In genomic region chr15:85296615-85297402, GRCh38 we compare ENCODE assay signal across 8 cellular contexts.
DNase-seq lines count a peak whose midpoint lies in the region; ATAC-seq and TF ChIP-seq lines count a peak whose summit lies in the region.

No MANE protein-coding gene starts in this region.

- no peaks in the 10 kb centered on the region for H3K36me3 Mint-ChIP-seq in CD4-positive, alpha-beta T cell (ENCODE audit: low read depth)
- H3K36me3 Mint-ChIP-seq in activated CD8-positive, alpha-beta T cell treated with anti-CD3 and anti-CD28 coated beads for 36 hours (ENCODE audit: low read depth): no peaks in the 10 kb centered on the region
- peaks cover 3% of the 10 kb centered on the region for H3K36me3 Mint-ChIP-seq in effector memory CD8-positive, alpha-beta T cell (ENCODE audit: insufficient read depth)

- no peak overlapping the region for H3K27ac ChIP-seq in CD4-positive, alpha-beta T cell (ENCODE audit: low read depth, low read length)

- no peaks in the 10 kb centered on the region for H3K9me3 ChIP-seq in CD4-positive, alpha-beta T cell (ENCODE audit: control insufficient read depth, low read length)
- no peaks in the 10 kb centered on the region for H3K9me3 ChIP-seq in mucosa of descending colon

- H3K4me3 Mint-ChIP-seq in CD4-positive, alpha-beta T cell: peak overlapping the region; percentile 14
- peak overlapping the region; percentile 36 for H3K4me3 Mint-ChIP-seq in activated CD8-positive, alpha-beta T cell treated with anti-CD3 and anti-CD28 coated beads for 36 hours
- H3K4me3 Mint-ChIP-seq in effector memory CD8-positive, alpha-beta T cell: peak overlapping the region; percentile 37 to 39

- H3K4me3 ChIP-seq in mucosa of descending colon: no peak overlapping the region

- TF ChIP-seq CTCF in CD4-positive, alpha-beta T cell (IDR thresholded peaks at IDR 0.05): peak; percentile 74
- peak; percentile 88 for TF ChIP-seq CTCF in activated CD8-positive, alpha-beta T cell treated with anti-CD3 and anti-CD28 coated beads for 36 hours (IDR thresholded peaks at IDR 0.05)
- peak; percentile 55 for TF ChIP-seq CTCF in mucosa of descending colon (IDR thresholded peaks at IDR 0.05)

- H3K36me3 ChIP-seq in mucosa of descending colon (ENCODE audit: low read depth): no peaks in the 10 kb centered on the region

- no peaks in the 10 kb centered on the region for H3K9me3 Mint-ChIP-seq in CD4-positive, alpha-beta T cell
- H3K9me3 Mint-ChIP-seq in activated CD8-positive, alpha-beta T cell treated with anti-CD3 and anti-CD28 coated beads for 36 hours: no peaks in the 10 kb centered on the region
- no peaks in the 10 kb centered on the region for H3K9me3 Mint-ChIP-seq in effector memory CD8-positive, alpha-beta T cell

- POLR2A ChIA-PET in CD4-positive, alpha-beta T cell (lab: Charles Lee): interaction anchor here (0.6 to 1.6 kb wide), 6 partner anchors 20 to 120 kb away, joined by 3 to 13 read pairs (median 4); partner anchors contain the start of gene AKAP13
- POLR2A ChIA-PET in activated CD8-positive, alpha-beta T cell treated with anti-CD3 and anti-CD28 coated beads for 36 hours (lab: Charles Lee): interaction anchor here (0.7 to 1.1 kb wide), 3 partner anchors 34 to 328 kb away, joined by 3 read pairs; no protein-coding TSS in a partner anchor

- no peaks in the 10 kb centered on the region for H3K27me3 ChIP-seq in CD4-positive, alpha-beta T cell (ENCODE audit: control insufficient read depth, insufficient read depth, low read length)

- no peaks in the 10 kb centered on the region for H3K27me3 Mint-ChIP-seq in CD4-positive, alpha-beta T cell
- H3K27me3 Mint-ChIP-seq in activated CD8-positive, alpha-beta T cell treated with anti-CD3 and anti-CD28 coated beads for 36 hours: no peaks in the 10 kb centered on the region
- H3K27me3 Mint-ChIP-seq in effector memory CD8-positive, alpha-beta T cell: peaks cover 0 to 7% of the 10 kb centered on the region in 2 donors

- peak; percentile 44 to 69 (median 57) for DNase-seq in CD4-positive, alpha-beta T cell
- DNase-seq in NCI-H774 (lab: John Stamatoyannopoulos, UW) (peak; percentile 75), mucosa of descending colon (peak; percentile 49 to 92 (median 61))
- DNase-seq in activated CD8-positive, alpha-beta T cell treated with anti-CD3 and anti-CD28 coated beads for 36 hours: peak; percentile 82
- DNase-seq in effector memory CD8-positive, alpha-beta T cell: peak; percentile 65 to 77 (median 68)
- peak; percentile 43 for DNase-seq in stimulated activated CD8-positive, alpha-beta memory T cell treated with anti-CD3 and anti-CD28 coated beads, Interleukin-4, amount 100 ng/mL, for 24 hours (ENCODE audit: low read depth)

- no peak overlapping the region for H3K27ac Mint-ChIP-seq in CD4-positive, alpha-beta T cell
- H3K27ac Mint-ChIP-seq in activated CD8-positive, alpha-beta T cell treated with anti-CD3 and anti-CD28 coated beads for 36 hours: no peak overlapping the region
- peak overlapping the region in 1 of 2 donors; percentile 4 for H3K27ac Mint-ChIP-seq in effector memory CD8-positive, alpha-beta T cell

- ATAC-seq in CD4-positive, alpha-beta T cell (ENCODE audit: poor library complexity): peak; percentile 99
- peak; percentile 79 for ATAC-seq in GM19328 (IDR thresholded peaks at IDR 0.05; ENCODE audit: unreplicated experiment)
- peak; percentile 85 for ATAC-seq in HG03457 (IDR thresholded peaks at IDR 0.05; ENCODE audit: unreplicated experiment)
- ATAC-seq in activated CD8-positive, alpha-beta T cell treated with anti-CD3 and anti-CD28 coated beads for 36 hours: peak; percentile 100
- ATAC-seq in effector memory CD8-positive, alpha-beta T cell (replicated peaks): peak; percentile 99
- peak; percentile 99 for ATAC-seq in mucosa of descending colon

- intact Hi-C loops in CD4-positive, alpha-beta T cell (cut with DNase I, micrococcal nuclease): loop anchor here (1.0 to 10.0 kb wide), 7 partner anchors 32 to 545 kb away; no protein-coding TSS in a partner anchor
- intact Hi-C loops in activated CD8-positive, alpha-beta T cell treated with anti-CD3 and anti-CD28 coated beads for 36 hours (cut with micrococcal nuclease): loop anchor here (1.0 to 10.0 kb wide), 2 partner anchors 117 to 208 kb away; no protein-coding TSS in a partner anchor
- intact Hi-C loops in mucosa of descending colon (cut with DNase I, micrococcal nuclease): no loop called here

- H3K4me1 ChIP-seq in mucosa of descending colon (ENCODE audit: low read depth): no peaks in the 10 kb centered on the region

- H3K4me1 Mint-ChIP-seq in CD4-positive, alpha-beta T cell (ENCODE audit: low read depth): peaks cover 13% of the 10 kb centered on the region
- H3K4me1 Mint-ChIP-seq in activated CD8-positive, alpha-beta T cell treated with anti-CD3 and anti-CD28 coated beads for 36 hours (ENCODE audit: low read depth): peaks cover 13% of the 10 kb centered on the region
- H3K4me1 Mint-ChIP-seq in effector memory CD8-positive, alpha-beta T cell (ENCODE audit: low read depth in 2 of 2): peaks cover 10 to 12% of the 10 kb centered on the region in 2 donors

- CTCF ChIA-PET in CD4-positive, alpha-beta T cell (lab: Charles Lee): interaction anchor here (0.5 to 1.9 kb wide), 44 partner anchors 8 to 557 kb away, joined by 3 to 55 read pairs (median 4); partner anchors contain the start of gene AKAP13
- CTCF ChIA-PET in activated CD8-positive, alpha-beta T cell treated with anti-CD3 and anti-CD28 coated beads for 36 hours (lab: Charles Lee): interaction anchor here (0.5 to 6.4 kb wide), 53 partner anchors 8 to 433 kb away, joined by 3 to 90 read pairs (median 4); partner anchors contain the start of gene AKAP13

Comparison
In these comparisons a context has a peak if more than half of its experiments do, and no peak if none do; other contexts are left out.
1. intact Hi-C loops: an anchor here in CD4-positive, alpha-beta T cell (1.0 to 10.0 kb wide) and activated CD8-positive, alpha-beta T cell treated with anti-CD3 and anti-CD28 coated beads for 36 hours (1.0 to 10.0 kb wide); none called in mucosa of descending colon.